9 cellular contexts compared by ENCODE assay signal in the genomic region with DNA sequence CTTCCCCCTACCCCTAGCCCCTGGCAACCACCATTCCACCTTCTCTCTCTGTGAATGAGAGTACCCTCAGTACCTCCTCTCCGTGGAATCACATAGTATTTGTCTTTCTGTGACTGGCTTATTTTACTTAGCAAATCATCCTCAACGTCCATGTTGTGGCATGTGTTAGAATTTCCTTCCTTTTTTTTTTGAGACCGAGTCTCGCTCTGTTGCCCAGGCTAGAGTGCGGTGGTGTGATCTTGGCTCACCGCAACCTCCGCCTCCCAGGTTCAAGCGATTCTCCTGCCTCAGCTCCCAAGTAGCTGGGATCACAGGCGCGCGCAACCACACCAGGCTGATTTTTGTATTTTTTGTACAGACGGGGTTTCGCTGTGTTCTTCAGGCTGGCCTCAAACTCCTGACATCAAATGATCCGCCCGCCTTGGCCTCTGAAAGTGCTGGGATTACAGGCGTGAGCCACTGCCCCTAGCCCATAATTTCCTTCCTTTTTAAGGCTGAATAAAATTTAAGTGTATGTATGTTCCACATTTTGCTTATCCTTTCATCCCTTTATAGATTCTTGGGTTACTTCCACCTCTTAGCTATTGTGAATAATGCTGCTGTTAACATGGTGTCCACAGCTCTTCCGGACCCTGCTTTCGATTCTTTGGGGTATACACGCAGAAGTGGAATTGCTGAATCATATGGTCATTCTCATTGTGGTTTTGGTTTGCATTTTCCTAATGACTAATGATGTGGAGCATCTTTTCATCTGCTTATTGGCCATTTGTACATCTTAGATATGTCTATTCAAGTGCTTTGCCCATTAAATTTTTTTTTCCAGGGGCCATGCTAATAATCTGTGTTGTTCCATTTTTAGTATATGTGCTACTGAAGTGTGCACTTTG. TPM values are rescaled to one million over a fixed set of nuclear protein-coding genes. Genes with fewer than 3 reads are reported as not detected.
DNase-seq lines count a peak whose midpoint lies in the region; ATAC-seq and TF ChIP-seq lines count a peak whose summit lies in the region.
"Had no signal": no experiment of that assay in that cellular context is flagged by ENCODE, and none has a peak within 500 bp of the region (broad histone marks: within the 10 kb centered on the region; RNA-seq: fewer than 3 reads in every experiment).

No MANE protein-coding gene starts in this region.

- H3K79me2 ChIP-seq in ACC112 (ENCODE audit: control insufficient read depth, insufficient read depth, low read length, unreplicated experiment) = no peaks in the 10 kb centered on the region

- no peak for TF ChIP-seq CTCF in astrocyte of the cerebellum (IDR thresholded peaks at IDR 0.05; ENCODE audit: low read depth, low read length, missing control alignments)

- peak; percentile 76 for DNase-seq in astrocyte of the cerebellum (ENCODE audit: low read depth)
- DNase-seq in cerebellum (ENCODE audit: low spot score) = no peak
- no peak for DNase-seq in SK-N-DZ (ENCODE audit: low spot score)
- DNase-seq in NCI-H1694 treated with DMSO at 0.1 percent for 48 hours (lab: John Stamatoyannopoulos, UW) = no peak
- DNase-seq in NK-92 treated with Interleukin-12 subunit alpha and Interleukin-12 subunit beta, amount 100 ng/mL, for 24 hours (lab: John Stamatoyannopoulos, UW) = no peak
- DNase-seq: midbrain had no signal

- no peaks in the 10 kb centered on the region for H3K27me3 ChIP-seq in ACC112 (ENCODE audit: insufficient read depth, low read length)

- H3K36me3 ChIP-seq in ACC112 (ENCODE audit: insufficient read depth, low read length) = peaks cover 5% of the 10 kb centered on the region; the same call in 1 of the 2 replicates

- in situ Hi-C loops in astrocyte of the cerebellum (cut with HindIII; ENCODE audit: low sequenced_read_pairs) = no loop called here

- ATAC-seq in GM19043 (IDR thresholded peaks at IDR 0.05; ENCODE audit: low read depth, unreplicated experiment) (peak; percentile 84), HG03097 (IDR thresholded peaks at IDR 0.05; ENCODE audit: low FRiP score, unreplicated experiment) (peak; percentile 71)

- H3K4me3 ChIP-seq in ACC112 (ENCODE audit: low read depth, low read length) (no peak overlapping the region), astrocyte of the cerebellum (ENCODE audit: low read depth, low read length) (no peak overlapping the region)

- no peak overlapping the region for H2AFZ ChIP-seq in ACC112 (ENCODE audit: low read length, unreplicated experiment)

- H3K4me1 ChIP-seq in ACC112 (ENCODE audit: control insufficient read depth, insufficient read depth, low read length, unreplicated experiment) = peaks cover 11% of the 10 kb centered on the region

- H3K27ac ChIP-seq in ACC112 (ENCODE audit: low read depth, low read length) = peak overlapping the region; percentile 47

RNA-seq across cellular contexts. Expression of a gene that starts 32.3 kb away (rescaled TPM):
- total RNA-seq in cerebellum = 22.0 TPM
- 6.2 and 6.5 TPM in 2 replicates for polyA plus RNA-seq in SK-N-DZ (2014; cell fraction: cytosol; rRNA removed)
- 4.8 and 7.1 TPM in 2 replicates for polyA plus RNA-seq in SK-N-DZ (2014; cell fraction: nucleus; rRNA removed)

RNA-seq across cellular contexts. Expression of a gene that starts 32.3 kb away (rescaled TPM):
- total RNA-seq in cerebellum = 80.4 TPM
- polyA plus RNA-seq in SK-N-DZ (2014; cell fraction: cytosol; rRNA removed) = 234 and 246 TPM in 2 replicates
- 137 and 147 TPM in 2 replicates for polyA plus RNA-seq in SK-N-DZ (2014; cell fraction: nucleus; rRNA removed)

RNA-seq across cellular contexts. Expression of a gene that starts 53.2 kb away (rescaled TPM):
- total RNA-seq in cerebellum = not detected
- polyA plus RNA-seq in SK-N-DZ (2014; cell fraction: cytosol; rRNA removed) = 0.05 TPM in 1 of 2 replicates, not detected in the other
- polyA plus RNA-seq in SK-N-DZ (2014; cell fraction: nucleus; rRNA removed) = 0.37 TPM in 1 of 2 replicates, not detected in the other
